In the genomic region with DNA sequence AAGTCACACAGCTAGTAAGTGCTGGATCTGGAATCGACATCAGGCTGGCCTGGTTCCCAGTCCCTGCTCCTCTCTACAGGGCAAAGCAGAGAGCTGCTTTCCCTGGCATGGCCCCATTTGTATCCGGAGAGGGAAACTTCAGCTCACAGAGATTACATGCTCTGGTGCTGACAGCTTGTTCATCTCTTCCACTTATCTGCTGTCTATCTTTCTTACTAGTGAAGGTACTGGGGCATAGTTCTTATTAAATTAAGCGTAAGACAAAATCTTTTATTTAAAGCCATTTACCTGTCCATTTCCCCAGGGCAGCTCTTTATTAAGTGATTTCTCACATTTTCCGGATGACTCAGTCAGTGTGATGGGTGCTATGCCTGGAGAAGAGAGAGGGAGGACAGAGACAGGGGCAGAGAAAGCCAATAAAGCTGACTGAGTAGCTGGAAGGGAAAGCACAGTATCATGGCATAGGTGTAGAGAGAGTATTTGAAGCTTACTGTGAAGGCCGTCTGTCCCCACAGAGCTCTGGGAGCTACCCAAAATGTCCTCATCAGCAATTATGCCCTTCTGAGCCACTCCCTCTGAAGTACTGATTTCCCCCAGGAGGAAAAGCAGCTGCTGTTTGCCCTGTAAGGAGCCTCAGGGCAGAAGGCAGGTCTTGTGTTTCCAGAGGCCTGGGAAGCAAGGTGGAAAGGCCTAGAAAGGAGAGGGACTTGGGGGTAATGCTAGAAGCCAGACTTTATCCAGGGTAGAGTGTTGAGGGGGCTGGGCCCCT, we compare ENCODE assay signal across 14 cellular contexts. TPM values are rescaled to one million over a fixed set of nuclear protein-coding genes. Genes with fewer than 3 reads are reported as not detected.
A peak's percentile ranks its signal among the peaks of the same experiment; 100 is the strongest.
DNase-seq lines count a peak whose midpoint lies in the region; ATAC-seq and TF ChIP-seq lines count a peak whose summit lies in the region.
"Had no signal": no experiment of that assay in that cellular context is flagged by ENCODE, and none has a peak within 500 bp of the region (broad histone marks: within the 10 kb centered on the region; RNA-seq: fewer than 3 reads in every experiment).

No MANE protein-coding gene starts in this region.

- no peak overlapping the region for H3K4me2 ChIP-seq in fibroblast of lung (ENCODE audit: extremely low read depth, insufficient read depth, low read length)

- TF ChIP-seq EP300 in esophagus muscularis mucosa (IDR thresholded peaks at IDR 0.05), result no peak

- no peak overlapping the region for H3K9ac ChIP-seq in fibroblast of lung (ENCODE audit: insufficient read depth, low read length)

- H3K27ac Mint-ChIP-seq in nephron progenitor cell, result peak overlapping the region; percentile 73
- no peak overlapping the region for H3K27ac Mint-ChIP-seq in activated T-helper 17 cell treated with anti-CD3 and anti-CD28 coated beads, Interleukin-2, amount 50 U/mL, for 72 hours
- H3K27ac Mint-ChIP-seq: activated CD4-positive, alpha-beta T cell treated with anti-CD3 and anti-CD28 coated beads, Interleukin-2, amount 10 ng/mL, durations not matched to agents 24 days and 14 days had no signal

- H3K4me3 ChIP-seq in RWPE2 (ENCODE audit: severe bottlenecking), result no peak overlapping the region
- no peak overlapping the region for H3K4me3 ChIP-seq in fibroblast of lung (replicated peaks in 1 of 4; ENCODE audit: control extremely low read depth in 1 of 4, insufficient read depth in 1 of 4, low read depth in 3 of 4, low read length in 4 of 4)
- H3K4me3 ChIP-seq in esophagus muscularis mucosa, result no peak overlapping the region
- H3K4me3 ChIP-seq: pancreas, thoracic aorta had no signal

- peaks cover 17% of the 10 kb centered on the region for H3K4me1 Mint-ChIP-seq in nephron progenitor cell
- H3K4me1 Mint-ChIP-seq in activated T-helper 17 cell treated with anti-CD3 and anti-CD28 coated beads, Interleukin-2, amount 50 U/mL, for 72 hours, result no peaks in the 10 kb centered on the region

- H3K27ac ChIP-seq in RWPE2 (ENCODE audit: poor library complexity, severe bottlenecking) (no peak overlapping the region), fibroblast of lung (ENCODE audit: insufficient read depth, low read length) (no peak overlapping the region), esophagus muscularis mucosa (replicated peaks in 1 of 4) (no peak overlapping the region)
- H3K27ac ChIP-seq: pancreas, thoracic aorta had no signal

- intact Hi-C loops in esophagus muscularis mucosa (cut with DNase I), result no loop called here

- H3K4me1 ChIP-seq in RWPE2 (ENCODE audit: insufficient read depth, poor library complexity, severe bottlenecking) (peaks cover 5% of the 10 kb centered on the region), fibroblast of lung (ENCODE audit: control insufficient read depth, extremely low read depth, insufficient read depth, low read length) (no peaks in the 10 kb centered on the region), esophagus muscularis mucosa (peaks cover 15 to 29% (median 20%) of the 10 kb centered on the region in 4 donors)
- H3K4me1 ChIP-seq: pancreas had no signal

- H3K36me3 Mint-ChIP-seq in nephron progenitor cell (ENCODE audit: low read depth), result no peaks in the 10 kb centered on the region
- H3K36me3 Mint-ChIP-seq in activated T-helper 17 cell treated with anti-CD3 and anti-CD28 coated beads, Interleukin-2, amount 50 U/mL, for 72 hours (ENCODE audit: low read depth), result no peaks in the 10 kb centered on the region

- no peak overlapping the region for H3K4me3 Mint-ChIP-seq in nephron progenitor cell
- no peak overlapping the region for H3K4me3 Mint-ChIP-seq in activated T-helper 17 cell treated with anti-CD3 and anti-CD28 coated beads, Interleukin-2, amount 50 U/mL, for 72 hours
- H3K4me3 Mint-ChIP-seq: activated CD4-positive, alpha-beta T cell treated with anti-CD3 and anti-CD28 coated beads, Interleukin-2, amount 10 ng/mL, durations not matched to agents 24 days and 14 days had no signal

- no peak for TF ChIP-seq CTCF in RWPE2 (IDR thresholded peaks at IDR 0.05; ENCODE audit: poor library complexity, severe bottlenecking)
- no peak for TF ChIP-seq CTCF in fibroblast of lung (conservative IDR thresholded peaks at IDR 0.05 in 1 of 2, IDR thresholded peaks at IDR 0.05 in 1 of 2; ENCODE audit: low read depth in 1 of 2, low read length in 2 of 2)
- no peak for TF ChIP-seq CTCF in nephron progenitor cell (IDR thresholded peaks at IDR 0.05)
- TF ChIP-seq CTCF in esophagus muscularis mucosa (IDR thresholded peaks at IDR 0.05), result no peak

- no peaks in the 10 kb centered on the region for H3K27me3 ChIP-seq in RWPE2 (ENCODE audit: insufficient read depth, poor library complexity, severe bottlenecking)
- H3K27me3 ChIP-seq in fibroblast of lung (ENCODE audit: control insufficient read depth, insufficient read depth, low read length), result peaks cover 7% of the 10 kb centered on the region
- H3K27me3 ChIP-seq in esophagus muscularis mucosa, result no peaks in the 10 kb centered on the region
- H3K27me3 ChIP-seq: pancreas had no signal

- H3K36me3 ChIP-seq in RWPE2 (ENCODE audit: low read depth) (no peaks in the 10 kb centered on the region), fibroblast of lung (ENCODE audit: control insufficient read depth, insufficient read depth, low read length) (no peaks in the 10 kb centered on the region), esophagus muscularis mucosa (no peaks in the 10 kb centered on the region)
- H3K36me3 ChIP-seq: pancreas, thoracic aorta had no signal

- peaks cover 12% of the 10 kb centered on the region for H3K9me3 Mint-ChIP-seq in nephron progenitor cell
- no peaks in the 10 kb centered on the region for H3K9me3 Mint-ChIP-seq in activated T-helper 17 cell treated with anti-CD3 and anti-CD28 coated beads, Interleukin-2, amount 50 U/mL, for 72 hours

- H3K27me3 Mint-ChIP-seq in nephron progenitor cell (ENCODE audit: low read depth, poor library complexity), result no peaks in the 10 kb centered on the region
- no peaks in the 10 kb centered on the region for H3K27me3 Mint-ChIP-seq in activated T-helper 17 cell treated with anti-CD3 and anti-CD28 coated beads, Interleukin-2, amount 50 U/mL, for 72 hours

- H4K20me1 ChIP-seq in fibroblast of lung (ENCODE audit: control insufficient read depth, extremely low read depth, insufficient read depth, low read length), result no peaks in the 10 kb centered on the region

- H2AFZ ChIP-seq in fibroblast of lung (ENCODE audit: low read length), result no peak overlapping the region

- H3K79me2 ChIP-seq in fibroblast of lung (ENCODE audit: control insufficient read depth, insufficient read depth, low read length), result no peaks in the 10 kb centered on the region

- no peaks in the 10 kb centered on the region for H3K9me3 ChIP-seq in RWPE2 (ENCODE audit: severe bottlenecking)
- no peaks in the 10 kb centered on the region for H3K9me3 ChIP-seq in fibroblast of lung (ENCODE audit: control insufficient read depth, insufficient read depth, low read depth, low read length)
- H3K9me3 ChIP-seq in esophagus muscularis mucosa, result no peaks in the 10 kb centered on the region
- H3K9me3 ChIP-seq: pancreas, thoracic aorta had no signal

- 49% methylated on average over 5 of the region's 5 CpGs for whole genome bisulfite sequencing in esophagus muscularis mucosa

- peak; percentile 80 for ATAC-seq in RWPE2 (ENCODE audit: low read depth)
- no peak for ATAC-seq in activated T-helper 17 cell treated with anti-CD3 and anti-CD28 coated beads, Interleukin-2, amount 50 U/mL, for 72 hours (replicated peaks)

- peak; percentile 14 for DNase-seq in HT1080 (ENCODE audit: low read depth)
- no peak for DNase-seq in RWPE2 (ENCODE audit: low spot score)
- peak; percentile 40 to 52 for DNase-seq in fibroblast of lung (ENCODE audit: low read depth in 2 of 2)
- no peak for DNase-seq in nephron progenitor cell
- no peak for DNase-seq in activated gamma-delta T cell (lab: John Stamatoyannopoulos, UW)
- DNase-seq in NCI-H128 (lab: John Stamatoyannopoulos, UW; ENCODE audit: unreplicated experiment), result no peak
- DNase-seq in esophagus muscularis mucosa (ENCODE audit: extremely low spot score), result no peak
- DNase-seq: activated CD4-positive, alpha-beta T cell treated with anti-CD3 and anti-CD28 coated beads, Interleukin-2, amount 10 ng/mL, durations not matched to agents 24 days and 14 days; activated naive CD4-positive, alpha-beta T cell treated with anti-CD3 and anti-CD28 coated beads, Interleukin-2, amount 50 U/mL, for 16 hours; COR-L47; NCI-H510A; pancreas had no signal

- no peak for TF ChIP-seq POLR2A in esophagus muscularis mucosa (IDR thresholded peaks at IDR 0.05; ENCODE audit: low read depth)

RNA-seq across cellular contexts. Expression of gene EPAS1, which starts 44.1 kb away (rescaled TPM):
- 21.8 and 25.8 TPM in 2 replicates for total RNA-seq in HT1080 (2014; rRNA removed; shearing (Covaris generic))
- 25.3 and 30.2 TPM in 2 replicates for polyA plus RNA-seq in HT1080 (2015; cell fraction: cytosol; rRNA removed)
- polyA plus RNA-seq in HT1080 (2015; cell fraction: nucleus; rRNA removed), result 29.1 and 30.2 TPM in 2 replicates
- total RNA-seq in fibroblast of lung (82.4 and 120 TPM in 2 replicates), esophagus muscularis mucosa (100 to 1,000 TPM; 113 to 225 (median 183) TPM)
- polyA plus RNA-seq in fibroblast of lung, result 330 and 941 TPM in 2 replicates
- 135 and 492 TPM in 2 replicates for polyA plus RNA-seq in fibroblast of lung (2012)
- 229 and 622 TPM in 2 replicates for polyA minus RNA-seq in fibroblast of lung (ENCODE audit: low replicate concordance)
- total RNA-seq in activated T-helper 17 cell treated with anti-CD3 and anti-CD28 coated beads, Interleukin-2, amount 50 U/mL, for 72 hours, result 100 to 1,000 TPM in 1 of 2 donors, 10 to 100 TPM in 1; 53.7 to 210 TPM

Comparison
In these comparisons a context has a peak if more than half of its experiments do, and no peak if none do; other contexts are left out.
1. DNase-seq: peak in HT1080 (single experiment) and fibroblast of lung (2 of 2); none in RWPE2 (single experiment), nephron progenitor cell (single experiment), activated gamma-delta T cell (single experiment), NCI-H128 (single experiment) and esophagus muscularis mucosa (single experiment).